In genomic region chr10:11237571-11237970, GRCh38 we compare ENCODE assay signal across 13 cellular contexts.
A peak's percentile ranks its signal among the peaks of the same experiment; 100 is the strongest.
DNase-seq lines count a peak whose midpoint lies in the region; ATAC-seq and TF ChIP-seq lines count a peak whose summit lies in the region.
"Had no signal": no experiment of that assay in that cellular context is flagged by ENCODE, and none has a peak within 500 bp of the region (broad histone marks: within the 10 kb centered on the region; RNA-seq: fewer than 3 reads in every experiment).

No MANE protein-coding gene starts in this region.

- no peaks in the 10 kb centered on the region for H3K27me3 ChIP-seq in CD4-positive, alpha-beta T cell (ENCODE audit: control insufficient read depth, insufficient read depth, low read length)
- H3K27me3 ChIP-seq: cardiac muscle cell, gastrocnemius medialis had no signal

- POLR2A ChIA-PET in CD4-positive, alpha-beta T cell (lab: Charles Lee), result interaction anchor here (1.1 to 4.3 kb wide), 3 partner anchors 12 to 58 kb away, joined by 3 to 27 read pairs (median 5); no protein-coding TSS in a partner anchor

- intact Hi-C loops in CD4-positive, alpha-beta T cell (cut with DNase I, micrococcal nuclease), result loop anchor here in 1 of 2 experiments (2.0 kb wide), 1 partner anchor 59 kb away; no protein-coding TSS in a partner anchor

- CTCF ChIA-PET in CD4-positive, alpha-beta T cell (lab: Charles Lee), result interaction anchor here (2.8 kb wide), 1 partner anchor 12 kb away, joined by 14 read pairs; no protein-coding TSS in a partner anchor

- H3K4me3 Mint-ChIP-seq in CD4-positive, alpha-beta T cell, result peak overlapping the region; percentile 67
- peak overlapping the region; percentile 72 for H3K4me3 Mint-ChIP-seq in activated naive CD8-positive, alpha-beta T cell

- peak overlapping the region; percentile 50 for H3K27ac ChIP-seq in CD4-positive, alpha-beta T cell (ENCODE audit: low read depth, low read length)
- H3K27ac ChIP-seq: cardiac muscle cell, gastrocnemius medialis, PC-9, thoracic aorta had no signal

- no peaks in the 10 kb centered on the region for H3K9me3 ChIP-seq in CD4-positive, alpha-beta T cell (ENCODE audit: control insufficient read depth, low read length)
- H3K9me3 ChIP-seq: gastrocnemius medialis, thoracic aorta had no signal

- peak in 1 of 10 experiments; percentile 46 for DNase-seq in CD4-positive, alpha-beta T cell
- DNase-seq in SW 1271 (lab: John Stamatoyannopoulos, UW), result no peak
- DNase-seq in NCI-H1436 (lab: John Stamatoyannopoulos, UW), result no peak
- DNase-seq in retina, result no peak
- DNase-seq: gastrocnemius medialis, NCI-H1105 treated with DMSO at 0.1 percent for 48 hours, PC-9 had no signal

- ATAC-seq in CD4-positive, alpha-beta T cell (ENCODE audit: poor library complexity), result peak; percentile 21
- peak; percentile 53 for ATAC-seq in GM19395 (IDR thresholded peaks at IDR 0.05; ENCODE audit: unreplicated experiment)
- ATAC-seq in HG03442 (IDR thresholded peaks at IDR 0.05; ENCODE audit: unreplicated experiment), result peak; percentile 40
- ATAC-seq in HG03439 (IDR thresholded peaks at IDR 0.05; ENCODE audit: unreplicated experiment), result no peak
- ATAC-seq: gastrocnemius medialis had no signal

- H3K9me3 Mint-ChIP-seq in CD4-positive, alpha-beta T cell, result no peaks in the 10 kb centered on the region
- no peaks in the 10 kb centered on the region for H3K9me3 Mint-ChIP-seq in activated naive CD8-positive, alpha-beta T cell (ENCODE audit: low read depth)

- H3K4me1 Mint-ChIP-seq in CD4-positive, alpha-beta T cell (ENCODE audit: low read depth), result peaks cover 58% of the 10 kb centered on the region
- H3K4me1 Mint-ChIP-seq in activated naive CD8-positive, alpha-beta T cell (ENCODE audit: low read depth), result peaks cover 89% of the 10 kb centered on the region

- no peak overlapping the region for H3K27ac Mint-ChIP-seq in CD4-positive, alpha-beta T cell
- H3K27ac Mint-ChIP-seq in activated naive CD8-positive, alpha-beta T cell, result peak overlapping the region; percentile 98

- no peaks in the 10 kb centered on the region for H3K27me3 Mint-ChIP-seq in CD4-positive, alpha-beta T cell
- H3K27me3 Mint-ChIP-seq in activated naive CD8-positive, alpha-beta T cell, result no peaks in the 10 kb centered on the region

- H3K36me3 Mint-ChIP-seq in CD4-positive, alpha-beta T cell (ENCODE audit: low read depth), result peaks cover 93% of the 10 kb centered on the region
- peaks cover 8% of the 10 kb centered on the region for H3K36me3 Mint-ChIP-seq in activated naive CD8-positive, alpha-beta T cell

- no peak for TF ChIP-seq CTCF in CD4-positive, alpha-beta T cell (IDR thresholded peaks at IDR 0.05)
